Comparison of ENCODE assay signal across 8 cellular contexts in genomic region chrX:56233682-56234081, GRCh38. TPM values are rescaled to one million over a fixed set of nuclear protein-coding genes. Genes with fewer than 3 reads are reported as not detected.
A peak's percentile ranks its signal among the peaks of the same experiment; 100 is the strongest.
DNase-seq lines count a peak whose midpoint lies in the region; ATAC-seq lines count a peak whose summit lies in the region.

No MANE protein-coding gene starts in this region.

- H4K8ac ChIP-seq in mesendoderm (ENCODE audit: low read depth, low read length), result no peak overlapping the region

- DNase-seq in ELF-1 (ENCODE audit: low read depth, low spot score) (peak; percentile 96), ecto neural progenitor cell (ENCODE audit: low spot score) (peak; percentile 51), mesendoderm (peak; percentile 92), SKM-1 (lab: John Stamatoyannopoulos, UW; ENCODE audit: unreplicated experiment) (no peak), NCI-H1092 treated with DMSO at 0.1 percent for 48 hours (lab: John Stamatoyannopoulos, UW) (no peak), NCI-H1436 (lab: John Stamatoyannopoulos, UW) (no peak)

- H3K56ac ChIP-seq in mesendoderm (ENCODE audit: low read length), result peak overlapping the region; percentile 71

- H2BK120ac ChIP-seq in mesendoderm (ENCODE audit: low read depth, low read length), result no peak overlapping the region

- H2BK15ac ChIP-seq in mesendoderm (replicated peaks; ENCODE audit: low read depth), result no peak overlapping the region

- H2AK5ac ChIP-seq in mesendoderm (ENCODE audit: low read length), result no peak overlapping the region

- H3K23ac ChIP-seq in mesendoderm (ENCODE audit: low read length), result no peak overlapping the region

- no peaks in the 10 kb centered on the region for H3K79me1 ChIP-seq in mesendoderm (ENCODE audit: low read length)

- WGBS in mesendoderm (ENCODE audit: extremely low coverage, insufficient coverage, low lambda C conversion rate), result no CpG with 5 or more reads among the region's 8 CpGs

- no peaks in the 10 kb centered on the region for H3K4me1 ChIP-seq in mesendoderm (ENCODE audit: control insufficient read depth, low read depth, low read length)

- no peaks in the 10 kb centered on the region for H3K27me3 ChIP-seq in mesendoderm (ENCODE audit: insufficient read depth, low read length, poor library complexity)

- no peak overlapping the region for H3K27ac ChIP-seq in mesendoderm (ENCODE audit: low read depth, low read length)

- no peaks in the 10 kb centered on the region for H3K36me3 ChIP-seq in mesendoderm (ENCODE audit: control insufficient read depth, insufficient read depth, low read length)

- H2BK5ac ChIP-seq in mesendoderm (ENCODE audit: low read length), result no peak overlapping the region

- peaks cover 8% of the 10 kb centered on the region for H3K79me2 ChIP-seq in mesendoderm (ENCODE audit: control insufficient read depth, insufficient read depth, low read length)

- H3K4me2 ChIP-seq in mesendoderm (ENCODE audit: low read length), result peak overlapping the region; percentile 29

- H3K4me3 ChIP-seq in mesendoderm (ENCODE audit: low read length), result peak overlapping the region; percentile 62

- H3K18ac ChIP-seq in mesendoderm (ENCODE audit: low read length), result no peak overlapping the region

- H4K5ac ChIP-seq in mesendoderm (ENCODE audit: low read length), result no peak overlapping the region

- ATAC-seq in GM19468 (IDR thresholded peaks at IDR 0.05; ENCODE audit: extremely low read depth, unreplicated experiment) (peak; percentile 82), HG03571 (IDR thresholded peaks at IDR 0.05; ENCODE audit: unreplicated experiment) (peak; percentile 81)

- H3K9ac ChIP-seq in mesendoderm (ENCODE audit: low read length), result peak overlapping the region; percentile 77

- H3K4ac ChIP-seq in mesendoderm (ENCODE audit: low read depth, low read length), result peak overlapping the region; percentile 68

RNA-seq across cellular contexts. Expression of gene KLF8, which starts 1.5 kb away (rescaled TPM):
- 9.6 TPM for polyA plus RNA-seq in mesendoderm (2013, experiment 1 of 2)
- 9.0 TPM for polyA plus RNA-seq in mesendoderm (2013, experiment 2 of 2)

Comparison
In these comparisons a context has a peak if more than half of its experiments do, and no peak if none do; other contexts are left out.
1. DNase-seq: peak in ELF-1 (single experiment), ecto neural progenitor cell (single experiment) and mesendoderm (single experiment); none in SKM-1 (single experiment), NCI-H1092 treated with DMSO at 0.1 percent for 48 hours (single experiment) and NCI-H1436 (single experiment).